ENCODE assay signal across 13 cellular contexts in the genomic region with DNA sequence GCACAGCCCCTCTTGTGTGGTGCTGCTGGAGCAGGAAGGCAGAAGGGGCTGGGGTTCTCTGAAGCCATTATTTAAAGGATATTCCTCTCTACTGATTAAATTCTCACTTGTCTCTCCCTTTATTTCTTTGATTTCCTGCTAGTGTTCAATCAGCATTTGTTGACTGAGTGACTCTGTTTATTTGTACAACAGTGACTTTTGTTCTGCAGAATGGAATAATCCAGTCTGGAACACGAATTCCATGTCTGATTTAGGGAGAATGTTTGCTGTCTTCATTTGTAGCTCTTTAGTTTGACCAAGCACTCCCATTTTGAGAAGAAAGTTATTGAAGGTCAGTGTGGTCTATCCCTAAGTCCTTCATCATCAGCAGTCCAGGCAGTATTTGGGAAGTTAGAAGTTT.
"Had no signal": no experiment of that assay in that cellular context is flagged by ENCODE, and none has a peak within 500 bp of the region (broad histone marks: within the 10 kb centered on the region; RNA-seq: fewer than 3 reads in every experiment).

No MANE protein-coding gene starts in this region.

- H3K4me3 Mint-ChIP-seq: activated CD8-positive, alpha-beta T cell treated with anti-CD3 and anti-CD28 coated beads, Interleukin-2, amount 10 ng/mL, durations not matched to agents 7 days and 5 days; type B pancreatic cell had no signal

- H3K9me3 ChIP-seq: gastroesophageal sphincter had no signal

- H3K36me3 ChIP-seq: brain microvascular endothelial cell, gastroesophageal sphincter had no signal

- H3K4me3 ChIP-seq: gastroesophageal sphincter had no signal

- H3K27ac Mint-ChIP-seq: activated CD8-positive, alpha-beta T cell treated with anti-CD3 and anti-CD28 coated beads, Interleukin-2, amount 10 ng/mL, durations not matched to agents 7 days and 5 days; activated T-helper 2 cell treated with anti-CD3 and anti-CD28 coated beads, Interferon-gamma antibody, Interleukin-2, Interleukin-4, amounts not matched to agents 10 μg/mL and 5 μg/mL and 100 μg/mL, durations not matched to agents 14 hours and 24 hours and 36 hours; type B pancreatic cell had no signal

- H3K27me3 ChIP-seq: brain microvascular endothelial cell, gastroesophageal sphincter had no signal

- H3K9me3 Mint-ChIP-seq: activated T-helper 2 cell treated with anti-CD3 and anti-CD28 coated beads, Interferon-gamma antibody, Interleukin-2, Interleukin-4, amounts not matched to agents 10 μg/mL and 5 μg/mL and 100 μg/mL, durations not matched to agents 14 hours and 24 hours and 36 hours had no signal

- ATAC-seq: activated CD8-positive, alpha-beta T cell treated with anti-CD3 and anti-CD28 coated beads, Interleukin-2, amount 10 ng/mL, durations not matched to agents 7 days and 5 days; gastroesophageal sphincter had no signal

- DNase-seq: activated CD4-positive, alpha-beta T cell treated with anti-CD3 and anti-CD28 coated beads for 48 hours; activated CD8-positive, alpha-beta T cell treated with anti-CD3 and anti-CD28 coated beads, Interleukin-2, amount 10 ng/mL, durations not matched to agents 7 days and 5 days; activated naive CD4-positive, alpha-beta T cell treated with anti-CD3 and anti-CD28 coated beads, Interleukin-2, amount 50 U/mL, for 16 hours; brain microvascular endothelial cell; dermis blood vessel endothelial cell; hippocampal formation; kidney glomerular epithelial cell; stimulated activated CD4-positive, alpha-beta T cell treated with anti-CD3 and anti-CD28 coated beads, Interleukin-15, amount 100 ng/mL, for 24 hours; stimulated activated CD4-positive, alpha-beta T cell treated with anti-CD3 and anti-CD28 coated beads, Interleukin-4, amount 100 ng/mL, for 24 hours; T-helper 9 cell had no signal

- H3K27ac ChIP-seq: brain microvascular endothelial cell had no signal
